In genomic region chr6:42378125-42378524, GRCh38 we compare ENCODE assay signal across 18 cellular contexts.
DNase-seq lines count a peak whose midpoint lies in the region; ATAC-seq and TF ChIP-seq lines count a peak whose summit lies in the region.
"Had no signal": no experiment of that assay in that cellular context is flagged by ENCODE, and none has a peak within 500 bp of the region (broad histone marks: within the 10 kb centered on the region; RNA-seq: fewer than 3 reads in every experiment).

No MANE protein-coding gene starts in this region.

- ATAC-seq in activated B cell treated with CpG ODN at 0.5 μM for 24 hours (ENCODE audit: low read depth), result peak; percentile 34
- ATAC-seq in GM19455 (IDR thresholded peaks at IDR 0.05; ENCODE audit: unreplicated experiment), result no peak
- no peak for ATAC-seq in GM19035 (IDR thresholded peaks at IDR 0.05; ENCODE audit: unreplicated experiment)
- ATAC-seq: body of pancreas had no signal

- H3K36me3 Mint-ChIP-seq in activated B cell treated with CpG ODN at 0.5 μM for 24 hours (ENCODE audit: low read depth), result no peaks in the 10 kb centered on the region
- H3K36me3 Mint-ChIP-seq in endodermal cell (ENCODE audit: low read depth), result no peaks in the 10 kb centered on the region

- H3K9me3 ChIP-seq in endodermal cell (ENCODE audit: control insufficient read depth, low read length), result no peaks in the 10 kb centered on the region
- H3K9me3 ChIP-seq: body of pancreas, upper lobe of left lung had no signal

- H3K27ac Mint-ChIP-seq in activated B cell treated with CpG ODN at 0.5 μM for 24 hours, result no peak overlapping the region
- peak overlapping the region; percentile 18 for H3K27ac Mint-ChIP-seq in endodermal cell

- H3K4me3 ChIP-seq in endodermal cell (ENCODE audit: low read length), result no peak overlapping the region
- H3K4me3 ChIP-seq: body of pancreas, upper lobe of left lung had no signal

- H3K4me1 Mint-ChIP-seq in activated B cell treated with CpG ODN at 0.5 μM for 24 hours (peaks cover 32% of the 10 kb centered on the region), endodermal cell (no peaks in the 10 kb centered on the region)

- DNase-seq in stimulated activated CD4-positive, alpha-beta T cell treated with anti-CD3 and anti-CD28 coated beads, Interleukin-1b, Interleukin-23, amount 100 ng/mL, for 48 hours, result peak; percentile 27
- DNase-seq in stimulated activated CD4-positive, alpha-beta T cell treated with anti-CD3 and anti-CD28 coated beads, Interleukin-12 subunit alpha, Interleukin-12 subunit beta, amount 100 ng/mL, for 4 hours, result no peak
- DNase-seq in activated B cell treated with CpG ODN at 0.5 μM for 24 hours (no peak), endodermal cell (no peak), AML-193 (lab: John Stamatoyannopoulos, UW) (no peak), COR-L47 (lab: John Stamatoyannopoulos, UW) (no peak)
- DNase-seq: activated CD8-positive, alpha-beta memory T cell treated with anti-CD3 and anti-CD28 coated beads, Interleukin-2, amount 50 U/mL, for 48 hours; body of pancreas; effector CD4-positive, alpha-beta T cell; mesenchymal stem cell; NCI-H1694 treated with DMSO at 0.1 percent for 48 hours; NCI-H748 treated with DMSO at 0.1 percent for 48 hours; RPMI8226; T1000 had no signal

- intact Hi-C loops in activated B cell treated with CpG ODN at 0.5 μM for 24 hours (cut with micrococcal nuclease), result no loop called here

- no peak overlapping the region for H3K9ac ChIP-seq in endodermal cell (ENCODE audit: extremely low read depth, low read length, poor library complexity, severe bottlenecking)
- H3K9ac ChIP-seq: parathyroid adenoma had no signal

- CTCF ChIA-PET in activated B cell treated with CpG ODN at 0.5 μM for 24 hours (lab: Charles Lee), result interaction anchor here (0.5 to 1.0 kb wide), 3 partner anchors 63 to 664 kb away, joined by 3 to 4 read pairs (median 4); no protein-coding TSS in a partner anchor

- WGBS in endodermal cell (ENCODE audit: insufficient coverage in 1 of 2, insufficient read length in 1 of 2), 2 experiments, result 87% methylated on average over 2 to 5 of the region's 5 CpGs

- H3K4me3 Mint-ChIP-seq in activated B cell treated with CpG ODN at 0.5 μM for 24 hours (no peak overlapping the region), endodermal cell (no peak overlapping the region)

- H3K36me3 ChIP-seq in endodermal cell (ENCODE audit: control insufficient read depth, insufficient read depth, low read length), result no peaks in the 10 kb centered on the region
- H3K36me3 ChIP-seq: upper lobe of left lung had no signal

- no peaks in the 10 kb centered on the region for H3K4me1 ChIP-seq in endodermal cell (ENCODE audit: control insufficient read depth, insufficient read depth, low read length)
- H3K4me1 ChIP-seq: body of pancreas had no signal

- no peaks in the 10 kb centered on the region for H3K9me3 Mint-ChIP-seq in activated B cell treated with CpG ODN at 0.5 μM for 24 hours
- H3K9me3 Mint-ChIP-seq in endodermal cell, result no peaks in the 10 kb centered on the region

- H3K27me3 Mint-ChIP-seq in activated B cell treated with CpG ODN at 0.5 μM for 24 hours (no peaks in the 10 kb centered on the region), endodermal cell (ENCODE audit: insufficient read depth) (no peaks in the 10 kb centered on the region)

- H3K27me3 ChIP-seq in endodermal cell (ENCODE audit: control insufficient read depth, insufficient read depth, low read length, poor library complexity, severe bottlenecking), result no peaks in the 10 kb centered on the region
- H3K27me3 ChIP-seq: body of pancreas, upper lobe of left lung had no signal

- TF ChIP-seq CTCF in activated B cell treated with CpG ODN at 0.5 μM for 24 hours (IDR thresholded peaks at IDR 0.05), result no peak
- TF ChIP-seq CTCF in endodermal cell (conservative IDR thresholded peaks at IDR 0.05), result no peak

- POLR2A ChIA-PET in activated B cell treated with CpG ODN at 0.5 μM for 24 hours (lab: Charles Lee), result interaction anchor here (1.1 kb wide), 1 partner anchor 11 kb away, joined by 3 read pairs; no protein-coding TSS in a partner anchor

- H3K27ac ChIP-seq in endodermal cell (ENCODE audit: low read depth, low read length), result no peak overlapping the region
- H3K27ac ChIP-seq: body of pancreas, parathyroid adenoma, upper lobe of left lung had no signal
